14 cellular contexts compared by ENCODE assay signal in the genomic region with DNA sequence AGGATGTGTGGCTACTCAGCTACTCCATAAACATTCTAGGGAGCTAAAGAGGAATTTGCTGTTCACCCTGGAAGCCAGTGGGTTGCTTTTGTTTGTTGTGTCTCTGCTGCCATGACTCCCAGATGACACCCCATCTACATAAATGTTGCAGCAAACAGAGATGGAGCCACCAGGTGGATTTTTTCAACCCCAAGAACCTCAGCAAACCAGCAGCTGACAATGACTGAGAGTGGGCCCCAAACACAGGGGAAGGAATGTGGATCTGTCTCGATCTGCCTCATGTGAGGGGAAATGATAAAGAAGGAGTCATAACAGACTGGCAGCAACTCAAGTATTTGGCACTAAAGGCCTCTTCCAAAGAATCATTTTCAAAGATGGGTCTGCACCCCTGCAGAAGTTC.
DNase-seq lines count a peak whose midpoint lies in the region; ATAC-seq and TF ChIP-seq lines count a peak whose summit lies in the region.
"Had no signal": no experiment of that assay in that cellular context is flagged by ENCODE, and none has a peak within 500 bp of the region (broad histone marks: within the 10 kb centered on the region; RNA-seq: fewer than 3 reads in every experiment).

No MANE protein-coding gene starts in this region.

- H3K36me3 ChIP-seq in adrenal gland (replicated peaks in 1 of 2): no peaks in the 10 kb centered on the region
- H3K36me3 ChIP-seq: cardiac muscle cell had no signal

- intact Hi-C loops in adrenal gland (cut with DNase I): no loop called here

- TF ChIP-seq CTCF in adrenal gland (IDR thresholded peaks at IDR 0.05): no peak

- no peak overlapping the region for H3K4me3 ChIP-seq in adrenal gland
- H3K4me3 ChIP-seq: cardiac muscle cell had no signal

- no peaks in the 10 kb centered on the region for H3K4me1 ChIP-seq in adrenal gland (replicated peaks in 1 of 2)

- no peak overlapping the region for H3K27ac ChIP-seq in adrenal gland
- H3K27ac ChIP-seq: cardiac muscle cell had no signal

- DNase-seq in COLO668 (lab: John Stamatoyannopoulos, UW; ENCODE audit: unreplicated experiment) (peak; percentile 9), RPMI7951 (ENCODE audit: low read depth) (peak; percentile 67), fibroblast of gingiva (ENCODE audit: low read depth) (peak; percentile 36), non-pigmented ciliary epithelial cell (ENCODE audit: low read depth) (peak; percentile 91), nucleus accumbens (lab: John Stamatoyannopoulos, UW) (no peak), adrenal gland (no peak)
- DNase-seq: Calu3; glutamatergic neuron; NCI-H1930; OCI-M1; stimulated activated naive CD4-positive, alpha-beta T cell treated with Interleukin-2 at 50 U/mL for 16 hours had no signal

- H3K9me3 ChIP-seq in adrenal gland (replicated peaks in 1 of 3): no peaks in the 10 kb centered on the region

- ATAC-seq in HG03520 (IDR thresholded peaks at IDR 0.05; ENCODE audit: unreplicated experiment) (no peak), HG03025 (IDR thresholded peaks at IDR 0.05; ENCODE audit: low FRiP score, unreplicated experiment) (no peak)

- 8 to 44% (median 28%) methylated on average over 1 of the region's 1 CpG for WGBS in adrenal gland, 4 donors

- H3K27me3 ChIP-seq in adrenal gland: no peaks in the 10 kb centered on the region
- H3K27me3 ChIP-seq: cardiac muscle cell had no signal

- TF ChIP-seq POLR2A in adrenal gland (IDR thresholded peaks at IDR 0.05): no peak

Comparison
In these comparisons a context has a peak if more than half of its experiments do, and no peak if none do; other contexts are left out.
1. DNase-seq: peak in COLO668 (single experiment), RPMI7951 (single experiment), fibroblast of gingiva (single experiment) and non-pigmented ciliary epithelial cell (single experiment); none in nucleus accumbens (0 of 56) and adrenal gland (0 of 7).